8 cellular contexts compared by ENCODE assay signal in genomic region chr3:160006282-160007163, GRCh38. TPM values are rescaled to one million over a fixed set of nuclear protein-coding genes. Genes with fewer than 3 reads are reported as not detected.
A peak's percentile ranks its signal among the peaks of the same experiment; 100 is the strongest.
DNase-seq lines count a peak whose midpoint lies in the region; ATAC-seq and TF ChIP-seq lines count a peak whose summit lies in the region.

No MANE protein-coding gene starts in this region.

- 0 to 10% methylated on average over 3 of the region's 3 CpGs for WGBS in body of pancreas, 2 donors

- no peaks in the 10 kb centered on the region for H3K36me3 ChIP-seq in body of pancreas (replicated peaks in 1 of 2; ENCODE audit: insufficient read depth in 1 of 2, low read depth in 2 of 2)

- DNase-seq in D341Med (ENCODE audit: low spot score): peak; percentile 72
- DNase-seq in NCI-H82 treated with DMSO at 0.1 percent for 48 hours (lab: John Stamatoyannopoulos, UW; ENCODE audit: unreplicated experiment): peak; percentile 67
- peak; percentile 35 to 54 (median 48) for DNase-seq in body of pancreas
- DNase-seq in inferior parietal cortex (ENCODE audit: extremely low spot score): peak; percentile 86
- DNase-seq in stromal cell of bone marrow (ENCODE audit: low read depth): peak; percentile 57

- peak; percentile 62 to 76 (median 74) for TF ChIP-seq CTCF in body of pancreas (IDR thresholded peaks at IDR 0.05)

- H3K27me3 ChIP-seq in body of pancreas: no peaks in the 10 kb centered on the region

- TF ChIP-seq POLR2A in body of pancreas (IDR thresholded peaks at IDR 0.05): no peak

- ATAC-seq in GM19025 (IDR thresholded peaks at IDR 0.05; ENCODE audit: low read depth, unreplicated experiment): peak; percentile 29
- ATAC-seq in HG03565 (IDR thresholded peaks at IDR 0.05; ENCODE audit: unreplicated experiment): peak; percentile 33
- ATAC-seq in body of pancreas: peak; percentile 74
- no peak for ATAC-seq in HG03457 (IDR thresholded peaks at IDR 0.05; ENCODE audit: unreplicated experiment)

- H3K4me1 ChIP-seq in body of pancreas: no peaks in the 10 kb centered on the region

- no peak overlapping the region for H3K27ac ChIP-seq in body of pancreas

- intact Hi-C loops in body of pancreas (cut with DNase I): loop anchor here (10.0 kb wide), 1 partner anchor 122 kb away; no protein-coding TSS in a partner anchor

- no peaks in the 10 kb centered on the region for H3K9me3 ChIP-seq in body of pancreas

- no peak overlapping the region for H3K4me3 ChIP-seq in body of pancreas

RNA-seq across cellular contexts. Expression of gene IL12A, which starts 17.9 kb away (rescaled TPM):
- total RNA-seq in body of pancreas: 1 to 10 TPM in 1 of 2 donors, under 1 TPM in 1; 0.26 to 1.6 TPM
